8 cellular contexts compared by ENCODE assay signal in the genomic region with DNA sequence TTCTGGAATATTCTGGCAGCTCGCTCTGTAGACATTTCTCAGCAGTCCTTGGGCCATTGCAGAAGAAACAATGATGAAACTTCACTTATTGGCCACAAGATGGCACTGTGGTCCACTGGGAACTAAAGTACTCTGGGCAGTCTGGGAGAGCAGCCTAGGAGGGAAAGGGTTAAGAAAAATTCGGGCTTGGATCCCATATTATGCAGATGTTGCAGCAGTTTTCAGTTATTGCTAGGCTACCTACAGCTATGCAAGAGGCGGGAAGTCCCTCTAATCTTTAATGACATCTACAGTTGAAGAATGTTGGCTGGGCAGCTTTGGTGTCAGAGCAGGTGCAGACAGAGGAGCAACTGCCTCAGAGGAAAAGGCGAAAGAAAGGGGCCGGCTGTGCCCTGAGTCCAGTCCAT.
DNase-seq lines count a peak whose midpoint lies in the region; ATAC-seq and TF ChIP-seq lines count a peak whose summit lies in the region.

No MANE protein-coding gene starts in this region.

- ATAC-seq in GM19023 (IDR thresholded peaks at IDR 0.05; ENCODE audit: unreplicated experiment) (peak; percentile 85), HG03097 (IDR thresholded peaks at IDR 0.05; ENCODE audit: low FRiP score, unreplicated experiment) (peak; percentile 69)

- in situ Hi-C loops in astrocyte of the cerebellum (cut with HindIII; ENCODE audit: low sequenced_read_pairs) = no loop called here

- DNase-seq in DMS114 treated with DMSO at 0.1 percent for 48 hours (lab: John Stamatoyannopoulos, UW; ENCODE audit: unreplicated experiment) (peak; percentile 26), NCI-H524 treated with DMSO at 0.1 percent for 48 hours (lab: John Stamatoyannopoulos, UW) (peak; percentile 16), astrocyte of the cerebellum (ENCODE audit: low read depth) (peak; percentile 75), iPS-NIHi11 (ENCODE audit: low spot score) (peak; percentile 70), NCI-H187 (lab: John Stamatoyannopoulos, UW) (no peak)
- peak in 4 of 6 experiments; percentile 2 to 40 (median 12) for DNase-seq in stimulated activated naive CD4-positive, alpha-beta T cell (lab: John Stamatoyannopoulos, UW)

- H3K4me3 ChIP-seq in astrocyte of the cerebellum (ENCODE audit: low read depth, low read length) = no peak overlapping the region

- peak; percentile 72 for TF ChIP-seq CTCF in astrocyte of the cerebellum (IDR thresholded peaks at IDR 0.05; ENCODE audit: low read depth, low read length, missing control alignments)

Comparison
In these comparisons a context has a peak if more than half of its experiments do, and no peak if none do; other contexts are left out.
1. DNase-seq: peak in DMS114 treated with DMSO at 0.1 percent for 48 hours (single experiment), NCI-H524 treated with DMSO at 0.1 percent for 48 hours (single experiment), astrocyte of the cerebellum (single experiment), iPS-NIHi11 (single experiment) and stimulated activated naive CD4-positive, alpha-beta T cell (4 of 6); none in NCI-H187 (0 of 2).